Comparison of ENCODE assay signal across 1 cellular context in genomic region chr19:18798384-18799352, GRCh38.
A peak's percentile ranks its signal among the peaks of the same experiment; 100 is the strongest.
TF ChIP-seq lines count a peak whose summit lies in the region.

No MANE protein-coding gene starts in this region.

TF ChIP-seq in H1, 55 proteins besides CTCF, POLR2A, EP300 and RAD21:
- TF ChIP-seq TAF7 (optimal IDR thresholded peaks at IDR 0.05; ENCODE audit: borderline replicate concordance, low read depth, low read length) (no peak), SP4 (IDR thresholded peaks at IDR 0.05; ENCODE audit: low read length) (no peak), KDM1A (IDR thresholded peaks at IDR 0.05; ENCODE audit: borderline replicate concordance, low read length) (peak; percentile 87), CTBP2 (IDR thresholded peaks at IDR 0.05; ENCODE audit: borderline replicate concordance, insufficient read depth, insufficient read length, low read length) (no peak), USF2 (IDR thresholded peaks at IDR 0.05; ENCODE audit: low read length) (no peak), BACH1 (IDR thresholded peaks at IDR 0.05; ENCODE audit: low read length) (no peak), POU5F1 (IDR thresholded peaks at IDR 0.05; ENCODE audit: low read depth, low read length) (no peak), ATF2 (IDR thresholded peaks at IDR 0.05; ENCODE audit: low read length) (no peak), SIX5 (IDR thresholded peaks at IDR 0.05; ENCODE audit: low read depth, low read length) (no peak), HDAC2 (IDR thresholded peaks at IDR 0.05; ENCODE audit: borderline replicate concordance in 1 of 2, low read depth in 2 of 2, low read length in 2 of 2) (peak in 1 of 2 experiments; percentile 86; a peak in 1 of 4 replicates)
